In the genomic region with DNA sequence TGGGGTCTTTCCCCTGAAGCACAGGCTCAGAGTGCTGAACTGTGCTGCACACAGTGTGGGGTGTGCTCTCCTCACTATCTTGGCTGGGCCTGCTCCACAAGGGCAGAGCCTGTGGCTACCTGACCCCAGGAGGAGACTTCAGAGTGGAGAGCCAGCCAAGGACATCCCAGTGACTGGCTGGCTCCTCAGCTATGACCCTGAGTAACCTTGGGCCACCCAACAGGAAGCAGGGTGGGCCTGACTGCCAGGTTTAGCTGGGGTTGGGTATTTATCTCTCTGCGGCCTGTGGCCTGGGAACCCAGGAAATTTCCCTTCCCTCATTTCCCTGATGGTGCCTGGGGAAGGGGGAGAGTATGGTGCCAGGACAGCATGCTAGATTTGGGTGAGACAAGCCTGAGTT, we compare ENCODE assay signal across 17 cellular contexts. TPM values are rescaled to one million over a fixed set of nuclear protein-coding genes. Genes with fewer than 3 reads are reported as not detected.
DNase-seq lines count a peak whose midpoint lies in the region; ATAC-seq and TF ChIP-seq lines count a peak whose summit lies in the region.
"Had no signal": no experiment of that assay in that cellular context is flagged by ENCODE, and none has a peak within 500 bp of the region (broad histone marks: within the 10 kb centered on the region; RNA-seq: fewer than 3 reads in every experiment).

No MANE protein-coding gene starts in this region.

- no peak overlapping the region for H3K27ac ChIP-seq in GM23338 (ENCODE audit: low read depth)
- H3K27ac ChIP-seq: 22Rv1, KMS-11 had no signal

- no peaks in the 10 kb centered on the region for H3K9me3 Mint-ChIP-seq in T-helper 1 cell treated with Interleukin-12 subunit alpha and Interleukin-12 subunit beta and Interleukin-4 antibody, amounts not matched to agents 30 μg/mL and 1 μg/mL, for 36 hours
- no peaks in the 10 kb centered on the region for H3K9me3 Mint-ChIP-seq in GM23338
- H3K9me3 Mint-ChIP-seq in activated naive CD8-positive, alpha-beta T cell treated with anti-CD3 and anti-CD28 coated beads for 36 hours = no peaks in the 10 kb centered on the region
- H3K9me3 Mint-ChIP-seq in naive thymus-derived CD8-positive, alpha-beta T cell = no peaks in the 10 kb centered on the region

- no peak for TF ChIP-seq CTCF in GM23338 (conservative IDR thresholded peaks at IDR 0.05; ENCODE audit: low read depth in 2 of 2)

- no peaks in the 10 kb centered on the region for H3K36me3 ChIP-seq in GM23338 (ENCODE audit: insufficient read depth)
- H3K36me3 ChIP-seq: esophagus muscularis mucosa had no signal

- no peaks in the 10 kb centered on the region for H3K27me3 ChIP-seq in GM23338 (ENCODE audit: insufficient read depth)
- H3K27me3 ChIP-seq: esophagus muscularis mucosa had no signal

- peaks cover 18% of the 10 kb centered on the region for H3F3A ChIP-seq in GM23338 (replicated peaks; ENCODE audit: low read depth)

- peaks cover 9% of the 10 kb centered on the region for H3K36me3 Mint-ChIP-seq in T-helper 1 cell treated with Interleukin-12 subunit alpha and Interleukin-12 subunit beta and Interleukin-4 antibody, amounts not matched to agents 30 μg/mL and 1 μg/mL, for 36 hours (ENCODE audit: low read depth)
- H3K36me3 Mint-ChIP-seq in GM23338 (ENCODE audit: low read depth) = peaks cover 4% of the 10 kb centered on the region; the same call in 1 of the 3 replicates
- peaks cover 14% of the 10 kb centered on the region for H3K36me3 Mint-ChIP-seq in activated naive CD8-positive, alpha-beta T cell treated with anti-CD3 and anti-CD28 coated beads for 36 hours
- peaks cover 10 to 16% (median 16%) of the 10 kb centered on the region in 3 donors for H3K36me3 Mint-ChIP-seq in naive thymus-derived CD8-positive, alpha-beta T cell

- H3K4me3 ChIP-seq in GM23338 = no peak overlapping the region
- H3K4me3 ChIP-seq: esophagus muscularis mucosa had no signal

- H3K4me2 ChIP-seq in GM23338 = no peak overlapping the region
- H3K4me2 ChIP-seq: KMS-11 had no signal

- no peaks in the 10 kb centered on the region for H3K9me2 ChIP-seq in GM23338 (ENCODE audit: insufficient read depth)

- H3K4me1 Mint-ChIP-seq in T-helper 1 cell treated with Interleukin-12 subunit alpha and Interleukin-12 subunit beta and Interleukin-4 antibody, amounts not matched to agents 30 μg/mL and 1 μg/mL, for 36 hours (ENCODE audit: low read depth) = peaks cover 34% of the 10 kb centered on the region
- H3K4me1 Mint-ChIP-seq in GM23338 = peaks cover 39% of the 10 kb centered on the region
- H3K4me1 Mint-ChIP-seq in activated naive CD8-positive, alpha-beta T cell treated with anti-CD3 and anti-CD28 coated beads for 36 hours = peaks cover 33% of the 10 kb centered on the region
- H3K4me1 Mint-ChIP-seq in naive thymus-derived CD8-positive, alpha-beta T cell = peaks cover 23 to 61% (median 44%) of the 10 kb centered on the region in 4 donors

- peaks cover 9% of the 10 kb centered on the region; the same call in 1 of the 2 replicates for H4K20me1 ChIP-seq in GM23338 (replicated peaks; ENCODE audit: insufficient read depth)

- TF ChIP-seq POLR2A in GM18505 (IDR thresholded peaks at IDR 0.05; ENCODE audit: borderline replicate concordance, extremely low read depth, insufficient read depth, insufficient read length) = no peak

- H3K27me3 Mint-ChIP-seq in T-helper 1 cell treated with Interleukin-12 subunit alpha and Interleukin-12 subunit beta and Interleukin-4 antibody, amounts not matched to agents 30 μg/mL and 1 μg/mL, for 36 hours (ENCODE audit: low read depth) = no peaks in the 10 kb centered on the region
- H3K27me3 Mint-ChIP-seq in GM23338 (ENCODE audit: insufficient read depth, low read depth, poor library complexity) = peaks cover 17% of the 10 kb centered on the region
- no peaks in the 10 kb centered on the region for H3K27me3 Mint-ChIP-seq in activated naive CD8-positive, alpha-beta T cell treated with anti-CD3 and anti-CD28 coated beads for 36 hours
- no peaks in the 10 kb centered on the region for H3K27me3 Mint-ChIP-seq in naive thymus-derived CD8-positive, alpha-beta T cell

- peak overlapping the region; percentile 9 for H3K4me3 Mint-ChIP-seq in T-helper 1 cell treated with Interleukin-12 subunit alpha and Interleukin-12 subunit beta and Interleukin-4 antibody, amounts not matched to agents 30 μg/mL and 1 μg/mL, for 36 hours
- H3K4me3 Mint-ChIP-seq in GM23338 = no peak overlapping the region
- peak overlapping the region; percentile 87 for H3K4me3 Mint-ChIP-seq in activated naive CD8-positive, alpha-beta T cell treated with anti-CD3 and anti-CD28 coated beads for 36 hours
- peak overlapping the region; percentile 40 to 87 (median 68) for H3K4me3 Mint-ChIP-seq in naive thymus-derived CD8-positive, alpha-beta T cell

- POLR2A ChIA-PET in naive thymus-derived CD8-positive, alpha-beta T cell (lab: Charles Lee) = interaction anchor here (4.5 to 67.4 kb wide), 4 partner anchors 3 to 85 kb away, joined by 20 to 2190 read pairs (median 1728); a partner anchor contains a TSS

- H3K27ac Mint-ChIP-seq in T-helper 1 cell treated with Interleukin-12 subunit alpha and Interleukin-12 subunit beta and Interleukin-4 antibody, amounts not matched to agents 30 μg/mL and 1 μg/mL, for 36 hours = peak overlapping the region; percentile 32
- 0 out of 2 replicates have a peak overlapping the region, but pooled peaks have one; percentile 21 for H3K27ac Mint-ChIP-seq in GM23338
- peak overlapping the region; percentile 81 for H3K27ac Mint-ChIP-seq in activated naive CD8-positive, alpha-beta T cell treated with anti-CD3 and anti-CD28 coated beads for 36 hours
- peak overlapping the region; percentile 92 to 99 (median 96) for H3K27ac Mint-ChIP-seq in naive thymus-derived CD8-positive, alpha-beta T cell

- no peak for DNase-seq in T-helper 1 cell
- no peak for DNase-seq in GM23338 (ENCODE audit: low spot score)
- no peak for DNase-seq in activated naive CD8-positive, alpha-beta T cell treated with anti-CD3 and anti-CD28 coated beads for 36 hours
- no peak for DNase-seq in naive thymus-derived CD8-positive, alpha-beta T cell
- no peak for DNase-seq in DMS153 treated with DMSO at 0.1 percent for 48 hours (lab: John Stamatoyannopoulos, UW; ENCODE audit: unreplicated experiment)
- no peak for DNase-seq in stimulated activated CD4-positive, alpha-beta T cell treated with anti-CD3 and anti-CD28 coated beads, Interleukin-15, amount 100 ng/mL, for 24 hours
- DNase-seq: amygdala, Calu3, hypothalamus, NCI-H146, NCI-H524 had no signal

- H3K79me2 ChIP-seq in GM23338 (replicated peaks; ENCODE audit: insufficient read depth) = peaks cover 23% of the 10 kb centered on the region

- ATAC-seq in GM23338 (no peak), GM18505 (IDR thresholded peaks at IDR 0.05; ENCODE audit: unreplicated experiment) (no peak)
- no peak for ATAC-seq in naive thymus-derived CD8-positive, alpha-beta T cell
- ATAC-seq: sciatic nerve had no signal

- no peak overlapping the region for H2AFZ ChIP-seq in GM23338

- peaks cover 21% of the 10 kb centered on the region for H3K4me1 ChIP-seq in GM23338 (ENCODE audit: insufficient read depth)

TF ChIP-seq in GM23338, 12 proteins besides CTCF, POLR2A, EP300 and RAD21 (continues in another document):
- no peak for TF ChIP-seq EZH2 (IDR thresholded peaks at IDR 0.05; ENCODE audit: low read depth, unreplicated experiment)
- TF ChIP-seq EZH2phosphoT487 (IDR thresholded peaks at IDR 0.05; ENCODE audit: unreplicated experiment) = no peak
- TF ChIP-seq, protein P1, sequence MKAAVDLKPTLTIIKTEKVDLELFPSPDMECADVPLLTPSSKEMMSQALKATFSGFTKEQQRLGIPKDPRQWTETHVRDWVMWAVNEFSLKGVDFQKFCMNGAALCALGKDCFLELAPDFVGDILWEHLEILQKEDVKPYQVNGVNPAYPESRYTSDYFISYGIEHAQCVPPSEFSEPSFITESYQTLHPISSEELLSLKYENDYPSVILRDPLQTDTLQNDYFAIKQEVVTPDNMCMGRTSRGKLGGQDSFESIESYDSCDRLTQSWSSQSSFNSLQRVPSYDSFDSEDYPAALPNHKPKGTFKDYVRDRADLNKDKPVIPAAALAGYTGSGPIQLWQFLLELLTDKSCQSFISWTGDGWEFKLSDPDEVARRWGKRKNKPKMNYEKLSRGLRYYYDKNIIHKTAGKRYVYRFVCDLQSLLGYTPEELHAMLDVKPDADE (IDR thresholded peaks at IDR 0.05) = no peak
- no peak for TF ChIP-seq NANOG (IDR thresholded peaks at IDR 0.05; ENCODE audit: borderline replicate concordance)
- TF ChIP-seq ZNF331 (CRISPR knock-in tag; IDR thresholded peaks at IDR 0.05; ENCODE audit: low read depth) = no peak
- no peak for TF ChIP-seq STAT1 (IDR thresholded peaks at IDR 0.05; ENCODE audit: unreplicated experiment)
- no peak for TF ChIP-seq CREB1 (CRISPR knock-in tag; IDR thresholded peaks at IDR 0.05; ENCODE audit: low read depth)

RNA-seq across cellular contexts. Expression of a gene that starts 2.1 kb away (rescaled TPM):
- total RNA-seq in GM23338 (2014; rRNA removed; shearing (Covaris generic)) = 21.5 and 22.4 TPM in 2 replicates
- polyA plus RNA-seq in GM23338 (2016; fragmentation: Nextera tagmentation; extraction: Ambion mirVana) = 11.2 and 11.5 TPM in 2 replicates
- 10 to 100 TPM; 77.2 to 83.8 TPM for total RNA-seq in activated naive CD8-positive, alpha-beta T cell treated with anti-CD3 and anti-CD28 coated beads for 36 hours
- total RNA-seq in naive thymus-derived CD8-positive, alpha-beta T cell = 100 to 1,000 TPM; 564 to 631 TPM
- polyA plus RNA-seq in naive thymus-derived CD8-positive, alpha-beta T cell = 100 to 1,000 TPM; 134 to 318 (median 149) TPM

RNA-seq across cellular contexts. Expression of a gene that starts 45.3 kb away (rescaled TPM):
- total RNA-seq in GM23338 (2014; rRNA removed; shearing (Covaris generic)) = 29.0 and 36.6 TPM in 2 replicates
- polyA plus RNA-seq in GM23338 (2016; fragmentation: Nextera tagmentation; extraction: Ambion mirVana) = 92.2 and 92.4 TPM in 2 replicates
- 10 to 100 TPM; 55.4 to 57.6 TPM for total RNA-seq in activated naive CD8-positive, alpha-beta T cell treated with anti-CD3 and anti-CD28 coated beads for 36 hours
- total RNA-seq in naive thymus-derived CD8-positive, alpha-beta T cell = 10 to 100 TPM; 71.1 to 74.6 TPM
- polyA plus RNA-seq in naive thymus-derived CD8-positive, alpha-beta T cell = 10 to 100 TPM; 28.5 to 34.7 (median 34.2) TPM

RNA-seq across cellular contexts. Expression of a gene that starts 52.3 kb away (rescaled TPM):
- total RNA-seq in GM23338 (2014; rRNA removed; shearing (Covaris generic)) = 7.5 and 13.4 TPM in 2 replicates
- polyA plus RNA-seq in GM23338 (2016; fragmentation: Nextera tagmentation; extraction: Ambion mirVana) = 19.5 and 25.1 TPM in 2 replicates
- 1 to 10 TPM; 2.3 to 3.2 TPM for total RNA-seq in activated naive CD8-positive, alpha-beta T cell treated with anti-CD3 and anti-CD28 coated beads for 36 hours
- total RNA-seq in naive thymus-derived CD8-positive, alpha-beta T cell = 1 to 10 TPM; 1.8 to 2.0 TPM
- polyA plus RNA-seq in naive thymus-derived CD8-positive, alpha-beta T cell = under 1 TPM in 2 of 3 donors, not detected in 1; 0.28 to 0.46 TPM

Comparison
In these comparisons a context has a peak if more than half of its experiments do, and no peak if none do; other contexts are left out.
1. H3K27ac Mint-ChIP-seq: peak in every context shown above with its lines; median percentile 96 in naive thymus-derived CD8-positive, alpha-beta T cell; 81 in activated naive CD8-positive, alpha-beta T cell treated with anti-CD3 and anti-CD28 coated beads for 36 hours; 32 in T-helper 1 cell treated with Interleukin-12 subunit alpha and Interleukin-12 subunit beta and Interleukin-4 antibody, amounts not matched to agents 30 μg/mL and 1 μg/mL, for 36 hours; 21 in GM23338.
2. RNA of a gene that starts 2.1 kb away (total RNA-seq): 564 to 631 TPM in naive thymus-derived CD8-positive, alpha-beta T cell; 77.2 to 83.8 TPM in activated naive CD8-positive, alpha-beta T cell treated with anti-CD3 and anti-CD28 coated beads for 36 hours and 21.5 to 22.4 TPM in GM23338; every median in the first group is over 4 times any median in the second.